In genomic region chr1:11098931-11099309, GRCh38 we compare ENCODE assay signal across 8 cellular contexts. TPM values are rescaled to one million over a fixed set of nuclear protein-coding genes. Genes with fewer than 3 reads are reported as not detected.
DNase-seq lines count a peak whose midpoint lies in the region; ATAC-seq and TF ChIP-seq lines count a peak whose summit lies in the region.

No MANE protein-coding gene starts in this region.

- intact Hi-C loops in esophagus squamous epithelium (cut with DNase I): no loop called here
- intact Hi-C loops in psoas muscle (cut with DNase I): no loop called here

- H3K36me3 ChIP-seq in GM06990 (ENCODE audit: control insufficient read depth, insufficient read depth, low read length) (peaks cover 4% of the 10 kb centered on the region), Peyer's patch (peaks cover 0 to 38% (median 0%) of the 10 kb centered on the region in 3 donors), esophagus squamous epithelium (peaks cover 11 to 39% (median 37%) of the 10 kb centered on the region in 3 donors), psoas muscle (ENCODE audit: insufficient read depth in 1 of 2, low read depth in 1 of 2) (peaks cover 2 to 41% of the 10 kb centered on the region in 2 donors)

- H3K9me3 ChIP-seq in Peyer's patch: no peaks in the 10 kb centered on the region
- no peaks in the 10 kb centered on the region for H3K9me3 ChIP-seq in esophagus squamous epithelium
- no peaks in the 10 kb centered on the region for H3K9me3 ChIP-seq in psoas muscle

- 12 to 17% methylated on average over 5 of the region's 5 CpGs for WGBS in esophagus squamous epithelium, 2 donors
- WGBS in psoas muscle, 3 donors: 12 to 15% (median 13%) methylated on average over 5 of the region's 5 CpGs

- peaks cover 0 to 14% (median 2%) of the 10 kb centered on the region in 4 donors for H3K4me1 ChIP-seq in Peyer's patch
- H3K4me1 ChIP-seq in esophagus squamous epithelium: peaks cover 7 to 25% (median 10%) of the 10 kb centered on the region in 3 donors
- H3K4me1 ChIP-seq in psoas muscle: peaks cover 11% of the 10 kb centered on the region

- TF ChIP-seq POLR2A in Peyer's patch (IDR thresholded peaks at IDR 0.05) (no peak), esophagus squamous epithelium (IDR thresholded peaks at IDR 0.05) (no peak)

- no peaks in the 10 kb centered on the region for H3K27me3 ChIP-seq in GM06990 (replicated peaks; ENCODE audit: control insufficient read depth, insufficient read depth, low read length)
- no peaks in the 10 kb centered on the region for H3K27me3 ChIP-seq in Peyer's patch
- no peaks in the 10 kb centered on the region for H3K27me3 ChIP-seq in esophagus squamous epithelium
- no peaks in the 10 kb centered on the region for H3K27me3 ChIP-seq in psoas muscle (ENCODE audit: insufficient read depth in 3 of 3, low read length in 2 of 3)

- H3K27ac ChIP-seq in Peyer's patch (peak overlapping the region; percentile 75 to 92 (median 86)), esophagus squamous epithelium (peak overlapping the region in 3 of 4 donors; percentile 89 to 95 (median 92)), psoas muscle (peak overlapping the region; percentile 82)

- no peak for TF ChIP-seq CTCF in GM06990 (IDR thresholded peaks at IDR 0.05; ENCODE audit: insufficient read depth, low read length, poor library complexity, severe bottlenecking)
- no peak for TF ChIP-seq CTCF in Peyer's patch (IDR thresholded peaks at IDR 0.05)
- TF ChIP-seq CTCF in esophagus squamous epithelium (IDR thresholded peaks at IDR 0.05): no peak
- no peak for TF ChIP-seq CTCF in psoas muscle (IDR thresholded peaks at IDR 0.05)

- ATAC-seq in psoas muscle: no peak
- no peak for ATAC-seq in GM18873 (IDR thresholded peaks at IDR 0.05; ENCODE audit: low FRiP score, unreplicated experiment)

- H3K4me3 ChIP-seq in GM06990 (replicated peaks; ENCODE audit: low read depth, low read length): peak overlapping the region; percentile 100
- peak overlapping the region; percentile 60 to 100 (median 98) for H3K4me3 ChIP-seq in Peyer's patch
- peak overlapping the region; percentile 83 to 100 (median 92) for H3K4me3 ChIP-seq in esophagus squamous epithelium
- H3K4me3 ChIP-seq in psoas muscle: peak overlapping the region; percentile 99

- DNase-seq in GM06990 (ENCODE audit: extremely low read depth, insufficient read length): no peak
- no peak for DNase-seq in Peyer's patch
- no peak for DNase-seq in esophagus squamous epithelium (lab: John Stamatoyannopoulos, UW)
- DNase-seq in psoas muscle: no peak
- DNase-seq in NCI-H510A treated with DMSO at 0.1 percent for 48 hours (lab: John Stamatoyannopoulos, UW): no peak
- DNase-seq in dermis blood vessel endothelial cell: no peak
- DNase-seq in DMS53 (lab: John Stamatoyannopoulos, UW): no peak

RNA-seq across cellular contexts. Expression of gene EXOSC10, which starts 0.7 kb away (rescaled TPM):
- total RNA-seq in Peyer's patch: 100 to 1,000 TPM in 1 of 4 donors, 10 to 100 TPM in 3; 55.0 to 152 (median 71.7) TPM
- 10 to 100 TPM; 32.0 to 62.4 (median 40.8) TPM for total RNA-seq in esophagus squamous epithelium
- total RNA-seq in psoas muscle: 10 to 100 TPM; 16.3 to 34.8 (median 25.7) TPM
- 10 to 100 TPM; 25.7 to 39.1 (median 30.8) TPM for polyA plus RNA-seq in psoas muscle
- total RNA-seq in dermis blood vessel endothelial cell: 53.6 and 67.8 TPM in 2 replicates

RNA-seq across cellular contexts. Expression of gene SRM, which starts 39.1 kb away (rescaled TPM):
- total RNA-seq in Peyer's patch (10 to 100 TPM in 3 of 4 donors, 1 to 10 TPM in 1; 9.3 to 38.6 (median 19.8) TPM), esophagus squamous epithelium (10 to 100 TPM; 21.7 to 79.8 (median 40.6) TPM), psoas muscle (100 to 1,000 TPM in 1 of 4 donors, 10 to 100 TPM in 3; 60.4 to 106 (median 74.9) TPM), dermis blood vessel endothelial cell (10.6 and 41.3 TPM in 2 replicates)
- polyA plus RNA-seq in psoas muscle: 100 to 1,000 TPM in 1 of 3 donors, 10 to 100 TPM in 2; 69.6 to 163 (median 79.3) TPM

RNA-seq across cellular contexts. Expression of gene MASP2, which starts 51.9 kb away (rescaled TPM):
- total RNA-seq in Peyer's patch (not detected), esophagus squamous epithelium (under 1 TPM in 1 of 4 donors, not detected in 3; 0.19 TPM), psoas muscle (not detected), dermis blood vessel endothelial cell (not detected in 2 replicates)
- under 1 TPM in 1 of 3 donors, not detected in 2; 0.03 TPM for polyA plus RNA-seq in psoas muscle
